33 cellular contexts compared by ENCODE assay signal in genomic region chr3:174191895-174192294, GRCh38.
"Had no signal": no experiment of that assay in that cellular context is flagged by ENCODE, and none has a peak within 500 bp of the region (broad histone marks: within the 10 kb centered on the region; RNA-seq: fewer than 3 reads in every experiment).

No MANE protein-coding gene starts in this region.

- H3K27ac ChIP-seq: brain microvascular endothelial cell, PC-9, RWPE1 had no signal

- H3K4me3 ChIP-seq: PC-9 had no signal

- H3K4me3 Mint-ChIP-seq: activated CD4-positive, alpha-beta memory T cell treated with anti-CD3 and anti-CD28 coated beads for 36 hours; activated CD4-positive, alpha-beta T cell treated with anti-CD3 and anti-CD28 coated beads, Interleukin-2, amount 10 ng/mL, durations not matched to agents 24 days and 14 days; activated naive CD8-positive, alpha-beta T cell treated with anti-CD3 and anti-CD28 coated beads for 36 hours; activated T-cell treated with anti-CD3 and anti-CD28 coated beads, Interleukin-2, amount 50 U/mL, for 4 hours; activated T-helper 1 cell treated with anti-CD3 and anti-CD28 coated beads, Interleukin-12 subunit alpha, Interleukin-12 subunit beta, Interleukin-2, Interleukin-4 antibody, amounts not matched to agents 30 ng/mL and 10 ng/mL and 1 ng/mL, durations not matched to agents 14 hours and 24 hours and 36 hours; T-cell; T-helper 17 cell had no signal

- H3K4me2 ChIP-seq: PC-9 had no signal

- H3K27me3 ChIP-seq: brain microvascular endothelial cell had no signal

- H2AFZ ChIP-seq: PC-9 had no signal

- H3K36me3 ChIP-seq: brain microvascular endothelial cell had no signal

- DNase-seq: activated CD4-positive, alpha-beta memory T cell treated with anti-CD3 and anti-CD28 coated beads for 36 hours; activated CD8-positive, alpha-beta memory T cell treated with anti-CD3 and anti-CD28 coated beads, Interleukin-2, amount 50 U/mL, for 4 hours; activated effector memory CD4-positive, alpha-beta T cell treated with Interleukin-2 at 50 U/mL for 16 hours; activated naive CD4-positive, alpha-beta T cell; activated naive CD4-positive, alpha-beta T cell treated with anti-CD3 and anti-CD28 coated beads, Interleukin-2, amount 50 U/mL, for 16 hours; activated naive CD8-positive, alpha-beta T cell treated with anti-CD3 and anti-CD28 coated beads for 36 hours; activated T-cell treated with anti-CD3 and anti-CD28 coated beads for 4 hours; activated T-cell treated with anti-CD3 and anti-CD28 coated beads, Interleukin-2, amount 50 U/mL, for 4 hours; amniotic stem cell; aorta; brain microvascular endothelial cell; central memory CD4-positive, alpha-beta T cell; NCI-H1105; NCI-H1436; NCI-H1694; NCI-H1930; NCI-H2081 treated with DMSO at 0.1 percent for 48 hours; NCI-H226; NCI-H446 treated with DMSO at 0.1 percent for 48 hours; NCI-H524; NK-92 treated with Interleukin-12 subunit alpha and Interleukin-12 subunit beta, amount 100 ng/mL, for 24 hours; PC-9; SIG-M5; T-cell; T-helper 17 cell; T1000 had no signal

- ATAC-seq: activated T-cell treated with anti-CD3 and anti-CD28 coated beads, Interleukin-2, amount 50 U/mL, for 4 hours; Right ventricle myocardium inferior; SK-N-SH treated with all-trans-retinoic acid at 6 μM for 48 hours; T-helper 17 cell had no signal

- H3K36me3 Mint-ChIP-seq: activated CD4-positive, alpha-beta memory T cell treated with anti-CD3 and anti-CD28 coated beads for 36 hours; activated naive CD8-positive, alpha-beta T cell treated with anti-CD3 and anti-CD28 coated beads for 36 hours; T-cell had no signal

- H3K27ac Mint-ChIP-seq: activated CD4-positive, alpha-beta memory T cell treated with anti-CD3 and anti-CD28 coated beads for 36 hours; activated CD4-positive, alpha-beta T cell treated with anti-CD3 and anti-CD28 coated beads, Interleukin-2, amount 10 ng/mL, durations not matched to agents 24 days and 14 days; activated naive CD8-positive, alpha-beta T cell treated with anti-CD3 and anti-CD28 coated beads for 36 hours; activated T-helper 1 cell treated with anti-CD3 and anti-CD28 coated beads, Interleukin-12 subunit alpha, Interleukin-12 subunit beta, Interleukin-2, Interleukin-4 antibody, amounts not matched to agents 30 ng/mL and 10 ng/mL and 1 ng/mL, durations not matched to agents 14 hours and 24 hours and 36 hours; T-cell; T-helper 17 cell had no signal

- H3K27me3 Mint-ChIP-seq: activated CD4-positive, alpha-beta memory T cell treated with anti-CD3 and anti-CD28 coated beads for 36 hours; activated CD4-positive, alpha-beta T cell treated with anti-CD3 and anti-CD28 coated beads, Interleukin-2, amount 10 ng/mL, durations not matched to agents 24 days and 14 days; activated naive CD8-positive, alpha-beta T cell treated with anti-CD3 and anti-CD28 coated beads for 36 hours; T-cell; T-helper 17 cell had no signal

- H3K4me1 Mint-ChIP-seq: activated CD4-positive, alpha-beta T cell treated with anti-CD3 and anti-CD28 coated beads, Interleukin-2, amount 10 ng/mL, durations not matched to agents 24 days and 14 days; activated naive CD8-positive, alpha-beta T cell treated with anti-CD3 and anti-CD28 coated beads for 36 hours; T-helper 17 cell had no signal

- FAIRE-seq: colon, RCC 7860 had no signal

- H3K9me3 Mint-ChIP-seq: activated CD4-positive, alpha-beta memory T cell treated with anti-CD3 and anti-CD28 coated beads for 36 hours; activated CD4-positive, alpha-beta T cell treated with anti-CD3 and anti-CD28 coated beads, Interleukin-2, amount 10 ng/mL, durations not matched to agents 24 days and 14 days; activated naive CD8-positive, alpha-beta T cell treated with anti-CD3 and anti-CD28 coated beads for 36 hours; activated T-cell treated with anti-CD3 and anti-CD28 coated beads, Interleukin-2, amount 50 U/mL, for 4 hours; activated T-helper 1 cell treated with anti-CD3 and anti-CD28 coated beads, Interleukin-12 subunit alpha, Interleukin-12 subunit beta, Interleukin-2, Interleukin-4 antibody, amounts not matched to agents 30 ng/mL and 10 ng/mL and 1 ng/mL, durations not matched to agents 14 hours and 24 hours and 36 hours; T-cell had no signal
